In genomic region chr10:133196221-133196920, GRCh38 we compare ENCODE assay signal across 16 cellular contexts. TPM values are rescaled to one million over a fixed set of nuclear protein-coding genes. Genes with fewer than 3 reads are reported as not detected.
DNase-seq lines count a peak whose midpoint lies in the region; ATAC-seq and TF ChIP-seq lines count a peak whose summit lies in the region.
"Had no signal": no experiment of that assay in that cellular context is flagged by ENCODE, and none has a peak within 500 bp of the region (broad histone marks: within the 10 kb centered on the region; RNA-seq: fewer than 3 reads in every experiment).

No MANE protein-coding gene starts in this region.

- no peak overlapping the region for H3K4me3 ChIP-seq in BLaER1 treated with 17β-estradiol and CSF1 and Interleukin-3, amounts not matched to agents 10 nM and 100 nM
- no peak overlapping the region for H3K4me3 ChIP-seq in HEK293 (ENCODE audit: low read depth, low read length)
- H3K4me3 ChIP-seq: A549, SJSA1 had no signal

- H3K27ac ChIP-seq in BLaER1 treated with 17β-estradiol and CSF1 and Interleukin-3, amounts not matched to agents 10 nM and 100 nM = no peak overlapping the region
- H3K27ac ChIP-seq in HEK293 (ENCODE audit: extremely low read depth, low read depth, low read length) = no peak overlapping the region
- H3K27ac ChIP-seq: A549, SJSA1 had no signal

- H3K36me3 ChIP-seq in BLaER1 treated with 17β-estradiol and CSF1 and Interleukin-3, amounts not matched to agents 10 nM and 100 nM = peaks cover 0 to 3% (median 0%) of the 10 kb centered on the region in 11 experiments; a peak in 1 of 22 replicates
- H3K36me3 ChIP-seq in HEK293 (ENCODE audit: control insufficient read depth in 2 of 2, insufficient read depth in 1 of 2, low read length in 2 of 2) = no peaks in the 10 kb centered on the region
- H3K36me3 ChIP-seq: SJSA1 had no signal

- no peaks in the 10 kb centered on the region for H3K27me3 ChIP-seq in BLaER1 treated with 17β-estradiol and CSF1 and Interleukin-3, amounts not matched to agents 10 nM and 100 nM

- CTCF ChIA-PET in HEK293 (lab: Yijun Ruan, JAX) = interaction anchor here (0.6 to 1.3 kb wide), 3 partner anchors 46 to 292 kb away, joined by 3 to 4 read pairs (median 3); no protein-coding TSS in a partner anchor

- H3K4me1 ChIP-seq in BLaER1 treated with 17β-estradiol and CSF1 and Interleukin-3, amounts not matched to agents 10 nM and 100 nM = peaks cover 0 to 27% (median 20%) of the 10 kb centered on the region in 10 experiments; a peak in 14 of 20 replicates
- no peaks in the 10 kb centered on the region for H3K4me1 ChIP-seq in HEK293 (ENCODE audit: control insufficient read depth, insufficient read depth, low read length)
- H3K4me1 ChIP-seq: A549, SJSA1 had no signal

- H3K27ac Mint-ChIP-seq in chondrocyte (ENCODE audit: unreplicated experiment) (no peak overlapping the region), nephron (peak overlapping the region; percentile 41 to 61 (median 48))
- H3K27ac Mint-ChIP-seq: CD8-positive, alpha-beta T cell had no signal

- H3K9me3 ChIP-seq in BLaER1 treated with 17β-estradiol and CSF1 and Interleukin-3, amounts not matched to agents 10 nM and 100 nM (replicated peaks in 1 of 11) = peaks cover 8 to 28% (median 14%) of the 10 kb centered on the region in 11 experiments; a peak in 19 of 22 replicates
- no peaks in the 10 kb centered on the region for H3K9me3 ChIP-seq in HEK293 (ENCODE audit: control insufficient read depth, insufficient read depth, low read depth, low read length)

- H3K4me1 Mint-ChIP-seq in chondrocyte (ENCODE audit: low read depth) (no peaks in the 10 kb centered on the region), nephron (peaks cover 6% of the 10 kb centered on the region)

- H3K4me2 ChIP-seq in BLaER1 treated with 17β-estradiol and CSF1 and Interleukin-3, amounts not matched to agents 10 nM and 100 nM = peak overlapping the region in 9 of 11 experiments; percentile 15 to 65 (median 45); a peak in 15 of 22 replicates
- H3K4me2 ChIP-seq: A549 had no signal

- peaks cover 0 to 3% (median 0%) of the 10 kb centered on the region in 11 experiments; a peak in 3 of 22 replicates for H4K20me1 ChIP-seq in BLaER1 treated with 17β-estradiol and CSF1 and Interleukin-3, amounts not matched to agents 10 nM and 100 nM

- H3K36me3 Mint-ChIP-seq in chondrocyte (ENCODE audit: low read depth) (peaks cover 6% of the 10 kb centered on the region), nephron (ENCODE audit: low read depth) (peaks cover 6% of the 10 kb centered on the region)
- H3K36me3 Mint-ChIP-seq: CD8-positive, alpha-beta T cell had no signal

- TF ChIP-seq CTCF in HEK293 (tag by site-specific recombination; IDR thresholded peaks at IDR 0.05) (no peak), chondrocyte (IDR thresholded peaks at IDR 0.05) (no peak), nephron (IDR thresholded peaks at IDR 0.05; ENCODE audit: unreplicated experiment in 3 of 3) (no peak)

- H3K27me3 Mint-ChIP-seq in chondrocyte (ENCODE audit: low read depth) (peaks cover 31% of the 10 kb centered on the region), nephron (ENCODE audit: low read depth) (peaks cover 13% of the 10 kb centered on the region)

- no peak overlapping the region for H3K4me3 Mint-ChIP-seq in chondrocyte (ENCODE audit: unreplicated experiment)
- no peak overlapping the region for H3K4me3 Mint-ChIP-seq in nephron
- H3K4me3 Mint-ChIP-seq: CD8-positive, alpha-beta T cell had no signal

- no peak for ATAC-seq in HG03159 (IDR thresholded peaks at IDR 0.05; ENCODE audit: unreplicated experiment)
- ATAC-seq: CD8-positive, alpha-beta T cell had no signal

- H3K9me3 Mint-ChIP-seq in chondrocyte (ENCODE audit: low read depth) (peaks cover 19% of the 10 kb centered on the region), nephron (peaks cover 23% of the 10 kb centered on the region)

- peak overlapping the region in 5 of 11 experiments; percentile 12 to 50 (median 25); a peak in 5 of 22 replicates for H3K9ac ChIP-seq in BLaER1 treated with 17β-estradiol and CSF1 and Interleukin-3, amounts not matched to agents 10 nM and 100 nM

- DNase-seq in chondrocyte (ENCODE audit: low spot score) = peak; percentile 88
- no peak for DNase-seq in RKO (ENCODE audit: low spot score)
- no peak for DNase-seq in H4 (ENCODE audit: low spot score)
- DNase-seq: CD8-positive, alpha-beta T cell; H7; KG1; MV-4-11; NCI-H187 treated with DMSO at 0.1 percent for 48 hours; NCI-H226; NCI-H524 had no signal

- POLR2A ChIA-PET in HEK293 (lab: Yijun Ruan, JAX) = no interaction called here

TF ChIP-seq in HEK293, 187 proteins besides CTCF, POLR2A, EP300 and RAD21:
- TF ChIP-seq HOXC10 (CRISPR knock-in tag; IDR thresholded peaks at IDR 0.05) (no peak), GLIS1 (tag by site-specific recombination; IDR thresholded peaks at IDR 0.05) (peak; percentile 39), ZIC2 (tag by site-specific recombination; IDR thresholded peaks at IDR 0.05) (peak; percentile 77)

RNA-seq across cellular contexts. Expression of gene UTF1, which starts 33.6 kb away (rescaled TPM):
- total RNA-seq in chondrocyte = not detected in 3 replicates
- not detected in 2 replicates for total RNA-seq in H4 (2014; rRNA removed; shearing (Covaris generic))
- total RNA-seq: CD8-positive, alpha-beta T cell; SJSA1 had no signal

RNA-seq across cellular contexts. Expression of gene KNDC1, which starts 36.4 kb away (rescaled TPM):
- 0.24 to 0.72 TPM (median 0.55 TPM) in 3 replicates for total RNA-seq in chondrocyte
- 0.39 and 1.6 TPM in 2 replicates for total RNA-seq in H4 (2014; rRNA removed; shearing (Covaris generic))
- total RNA-seq: CD8-positive, alpha-beta T cell had no signal

RNA-seq across cellular contexts. Expression of gene VENTX, which starts 41.3 kb away (rescaled TPM):
- not detected in 3 replicates for total RNA-seq in chondrocyte
- total RNA-seq in H4 (2014; rRNA removed; shearing (Covaris generic)) = not detected in 2 replicates
- total RNA-seq: CD8-positive, alpha-beta T cell; SJSA1 had no signal
